In genomic region chr1:42680921-42681683, GRCh38 we compare ENCODE assay signal across 8 cellular contexts. TPM values are rescaled to one million over a fixed set of nuclear protein-coding genes. Genes with fewer than 3 reads are reported as not detected.
DNase-seq lines count a peak whose midpoint lies in the region; ATAC-seq and TF ChIP-seq lines count a peak whose summit lies in the region.

No MANE protein-coding gene starts in this region.

- TF ChIP-seq CTCF in LNCaP clone FGC (IDR thresholded peaks at IDR 0.05; ENCODE audit: control insufficient read depth, extremely low read depth, insufficient read depth) (no peak; the same call in 1 of the 2 replicates), fibroblast of villous mesenchyme (IDR thresholded peaks at IDR 0.05; ENCODE audit: insufficient read depth, low read depth, low read length) (no peak), ovary (IDR thresholded peaks at IDR 0.05) (no peak)

- in situ Hi-C loops in G401 (cut with HindIII; ENCODE audit: low sequenced_read_pairs) = no loop called here

- no peak for TF ChIP-seq POLR2A in ovary (IDR thresholded peaks at IDR 0.05)

- no peak for TF ChIP-seq EP300 in ovary (IDR thresholded peaks at IDR 0.05)

- no peaks in the 10 kb centered on the region for H3K36me3 ChIP-seq in ovary

- H3K4me3 ChIP-seq in LNCaP clone FGC (ENCODE audit: low read depth, low read length) (peak overlapping the region; percentile 71), fibroblast of villous mesenchyme (ENCODE audit: low read depth, low read length) (peak overlapping the region; percentile 92), ovary (peak overlapping the region; percentile 84)

- H3K9me3 ChIP-seq in ovary = no peaks in the 10 kb centered on the region

- H3K4me1 ChIP-seq in ovary (ENCODE audit: insufficient read depth) = peaks cover 6% of the 10 kb centered on the region

- ATAC-seq in HG02623 (IDR thresholded peaks at IDR 0.05; ENCODE audit: unreplicated experiment) (no peak), esophagus mucosa (no peak), HG03045 (IDR thresholded peaks at IDR 0.05; ENCODE audit: unreplicated experiment) (no peak)

- DNase-seq in G401 (ENCODE audit: low spot score) (peak; percentile 56), LNCaP clone FGC (ENCODE audit: low read depth) (no peak), activated T-cell treated with anti-CD3 and anti-CD28 coated beads for 4 hours (peak; percentile 17), fibroblast of villous mesenchyme (ENCODE audit: low read depth) (peak; percentile 34), ovary (no peak)

- no peaks in the 10 kb centered on the region for H3K27me3 ChIP-seq in ovary

- H3K27ac ChIP-seq in ovary = peak overlapping the region in 1 of 2 donors; percentile 97

- 3 to 5% (median 5%) methylated on average over 18 of the region's 18 CpGs for WGBS in ovary, 3 donors

- intact Hi-C loops in ovary (cut with DNase I) = loop anchor here in 2 of 4 donors (10.0 kb wide), 1 partner anchor 84 kb away; the partner anchor contains the start of genes C1orf50 (in 2 of the 2) and P3H1 (in 2 of the 2)

RNA-seq across cellular contexts. Expression of gene YBX1, which starts 1.1 kb away (rescaled TPM):
- 1,196 and 1,492 TPM in 2 replicates for total RNA-seq in G401 (2014; rRNA removed; shearing (Covaris generic))
- 557 and 578 TPM in 2 replicates for total RNA-seq in fibroblast of villous mesenchyme
- 100 to 1,000 TPM; 196 to 482 (median 373) TPM for total RNA-seq in ovary
- 100 to 1,000 TPM; 419 to 909 TPM for polyA plus RNA-seq in ovary
- 404 TPM for total RNA-seq in esophagus mucosa

RNA-seq across cellular contexts. Expression of gene PPIH, which starts 22.9 kb away (rescaled TPM):
- total RNA-seq in G401 (2014; rRNA removed; shearing (Covaris generic)) = 86.2 and 87.9 TPM in 2 replicates
- total RNA-seq in fibroblast of villous mesenchyme (16.0 and 20.9 TPM in 2 replicates), ovary (10 to 100 TPM; 23.1 to 32.8 (median 26.4) TPM), esophagus mucosa (42.6 TPM)
- polyA plus RNA-seq in ovary = 10 to 100 TPM; 32.1 to 49.1 TPM

RNA-seq across cellular contexts. Expression of gene CLDN19, which starts 58.9 kb away (rescaled TPM):
- total RNA-seq in G401 (2014; rRNA removed; shearing (Covaris generic)) = 0.03 TPM in 1 of 2 replicates, not detected in the other
- total RNA-seq in fibroblast of villous mesenchyme = not detected in 2 replicates
- under 1 TPM in 2 of 7 donors, not detected in 5; 0.24 to 0.52 TPM for total RNA-seq in ovary
- polyA plus RNA-seq in ovary = under 1 TPM in 1 of 2 donors, not detected in 1; 0.07 TPM
- not detected for total RNA-seq in esophagus mucosa

Comparison
In these comparisons a context has a peak if more than half of its experiments do, and no peak if none do; other contexts are left out.
1. DNase-seq: peak in G401 (single experiment), activated T-cell treated with anti-CD3 and anti-CD28 coated beads for 4 hours (single experiment) and fibroblast of villous mesenchyme (single experiment); none in LNCaP clone FGC (single experiment) and ovary (0 of 5).
2. Peak in every context shown above with its lines, with median percentiles within 50 percentile points of each other: H3K4me3 ChIP-seq.